ENCODE assay signal across 24 cellular contexts in genomic region chr1:81323862-81324261, GRCh38.
"Had no signal": no experiment of that assay in that cellular context is flagged by ENCODE, and none has a peak within 500 bp of the region (broad histone marks: within the 10 kb centered on the region; RNA-seq: fewer than 3 reads in every experiment).

No MANE protein-coding gene starts in this region.

- H3K27me3 ChIP-seq: dorsolateral prefrontal cortex, esophagus muscularis mucosa, gastrocnemius medialis, heart left ventricle, hepatocyte, left lung had no signal

- H3K27ac ChIP-seq: coronary artery, dorsolateral prefrontal cortex, esophagus muscularis mucosa, gastrocnemius medialis, heart left ventricle, hepatocyte, left lung, lower lobe of right lung had no signal

- H3K27ac Mint-ChIP-seq: mesothelial cell of epicardium; naive B cell; naive thymus-derived CD8-positive, alpha-beta T cell had no signal

- DNase-seq: dermis blood vessel endothelial cell; dorsolateral prefrontal cortex; effector CD4-positive, alpha-beta T cell; effector memory CD4-positive, alpha-beta T cell; foreskin melanocyte; gastrocnemius medialis; heart left ventricle; hypothalamus; left cardiac atrium; left lung; left ventricle myocardium superior; lower lobe of right lung; mesenchymal stem cell; mucosa of descending colon; naive B cell; naive thymus-derived CD8-positive, alpha-beta T cell had no signal

- H3K4me1 Mint-ChIP-seq: naive B cell; naive thymus-derived CD8-positive, alpha-beta T cell had no signal

- H3K36me3 ChIP-seq: esophagus muscularis mucosa, gastrocnemius medialis, heart left ventricle, left lung, lower lobe of right lung had no signal

- H3K4me1 ChIP-seq: esophagus muscularis mucosa, gastrocnemius medialis, heart left ventricle, left lung, lower lobe of right lung had no signal

- FAIRE-seq: colon, endothelial cell of umbilical vein, islet of Langerhans, keratinocyte had no signal

- H3K4me3 ChIP-seq: coronary artery, dorsolateral prefrontal cortex, esophagus muscularis mucosa, gastrocnemius medialis, heart left ventricle, hepatocyte, left lung, lower lobe of right lung, mucosa of descending colon had no signal

- H3K27me3 Mint-ChIP-seq: naive B cell had no signal

- H3K36me3 Mint-ChIP-seq: mesothelial cell of epicardium, naive B cell had no signal

- H3K9me3 ChIP-seq: esophagus muscularis mucosa, gastrocnemius medialis, heart left ventricle, left lung, lower lobe of right lung, mucosa of descending colon had no signal

- ATAC-seq: gastrocnemius medialis; heart left ventricle; left cardiac atrium; left lung; left ventricle myocardium superior; lower lobe of right lung; mucosa of descending colon; naive thymus-derived CD8-positive, alpha-beta T cell had no signal

- H3K4me3 Mint-ChIP-seq: mesothelial cell of epicardium; naive B cell; naive thymus-derived CD8-positive, alpha-beta T cell had no signal

- H2AFZ ChIP-seq: hepatocyte had no signal

- H3K79me2 ChIP-seq: hepatocyte had no signal

- H3K4me2 ChIP-seq: hepatocyte had no signal
